Comparison of ENCODE assay signal across 23 cellular contexts in the genomic region with DNA sequence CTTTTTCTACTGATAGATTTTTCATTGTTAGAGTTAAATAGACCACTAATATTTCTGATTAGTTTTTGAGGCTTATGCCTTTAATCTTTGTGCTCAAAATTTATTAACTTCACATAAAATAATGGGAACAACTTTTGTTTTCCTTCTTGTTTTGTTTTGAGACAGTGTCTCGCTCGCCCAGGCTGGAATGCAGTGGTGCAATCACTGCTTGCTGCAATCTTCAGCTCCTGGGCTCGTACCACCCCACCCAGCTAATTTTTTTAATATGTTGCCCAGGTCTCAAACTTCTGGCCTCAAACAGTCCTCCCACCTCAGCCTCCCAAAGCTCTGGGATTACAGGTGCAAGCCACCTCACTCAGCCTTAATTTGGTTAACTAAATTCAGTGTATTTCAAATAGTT. TPM values are rescaled to one million over a fixed set of nuclear protein-coding genes. Genes with fewer than 3 reads are reported as not detected.
DNase-seq lines count a peak whose midpoint lies in the region; ATAC-seq, FAIRE-seq and TF ChIP-seq lines count a peak whose summit lies in the region.
"Had no signal": no experiment of that assay in that cellular context is flagged by ENCODE, and none has a peak within 500 bp of the region (broad histone marks: within the 10 kb centered on the region; RNA-seq: fewer than 3 reads in every experiment).

No MANE protein-coding gene starts in this region.

- no peaks in the 10 kb centered on the region for H3K4me1 ChIP-seq in HepG2 (ENCODE audit: insufficient read depth, low read length)
- no peaks in the 10 kb centered on the region for H3K4me1 ChIP-seq in PC-9 (replicated peaks; ENCODE audit: insufficient read depth)

- intact Hi-C loops in dendritic cell treated with granulocyte-macrophage colony-stimulating factor and Interleukin-4, amounts not matched to agents 40 ng/mL and 50 ng/mL, for 4 days (cut with micrococcal nuclease): no loop called here
- intact Hi-C loops in HepG2 (cut with micrococcal nuclease; ENCODE audit: unreplicated experiment): no loop called here
- intact Hi-C loops in PC-9 (cut with micrococcal nuclease; ENCODE audit: unreplicated experiment): no loop called here

- TF ChIP-seq POLR2A in HepG2 (IDR thresholded peaks at IDR 0.05; ENCODE audit: insufficient read depth in 1 of 2, low read depth in 2 of 2, low read length in 2 of 2): no peak

- TF ChIP-seq CTCF in HepG2 (CRISPR knock-in tag; IDR thresholded peaks at IDR 0.05): no peak
- no peak for TF ChIP-seq CTCF in PC-9 (conservative IDR thresholded peaks at IDR 0.05)

- TF ChIP-seq EP300 in HepG2 (IDR thresholded peaks at IDR 0.05; ENCODE audit: low read depth in 2 of 2, low read length in 2 of 2): no peak
- no peak for TF ChIP-seq EP300 in HepG2 (CRISPR knock-in tag; IDR thresholded peaks at IDR 0.05; ENCODE audit: borderline replicate concordance)

- no peaks in the 10 kb centered on the region for H4K20me1 ChIP-seq in HepG2 (ENCODE audit: insufficient read depth, low read length)
- H4K20me1 ChIP-seq in PC-9 (ENCODE audit: insufficient read depth): no peaks in the 10 kb centered on the region

- no peak overlapping the region for H3K4me3 Mint-ChIP-seq in T-helper 17 cell
- H3K4me3 Mint-ChIP-seq in dendritic cell treated with granulocyte-macrophage colony-stimulating factor and Interleukin-4, amounts not matched to agents 40 ng/mL and 50 ng/mL, for 4 days: no peak overlapping the region
- H3K4me3 Mint-ChIP-seq in stimulated activated memory B cell treated with anti-CD40 and anti-IgM and Interleukin-4, amounts not matched to agents 10 μg/mL and 1 μg/mL and 100 μg/mL, for 72 hours: no peak overlapping the region
- H3K4me3 Mint-ChIP-seq: B cell; CD4-positive, CD25-positive, alpha-beta regulatory T cell; IgD-negative memory B cell had no signal

- whole genome bisulfite sequencing in HepG2 (ENCODE audit: low lambda C conversion rate): 97% methylated on average over 3 of the region's 3 CpGs

- no peaks in the 10 kb centered on the region for H3K9me2 ChIP-seq in PC-9 (ENCODE audit: insufficient read depth)
- H3K9me2 ChIP-seq: SK-N-SH had no signal

- H3K36me3 Mint-ChIP-seq in T-helper 17 cell (ENCODE audit: low read depth): peaks cover 6% of the 10 kb centered on the region
- peaks cover 69% of the 10 kb centered on the region for H3K36me3 Mint-ChIP-seq in dendritic cell treated with granulocyte-macrophage colony-stimulating factor and Interleukin-4, amounts not matched to agents 40 ng/mL and 50 ng/mL, for 4 days (ENCODE audit: low read depth)
- peaks cover 54% of the 10 kb centered on the region for H3K36me3 Mint-ChIP-seq in stimulated activated memory B cell treated with anti-CD40 and anti-IgM and Interleukin-4, amounts not matched to agents 10 μg/mL and 1 μg/mL and 100 μg/mL, for 72 hours

- no peaks in the 10 kb centered on the region for H3K27me3 Mint-ChIP-seq in T-helper 17 cell
- no peaks in the 10 kb centered on the region for H3K27me3 Mint-ChIP-seq in dendritic cell treated with granulocyte-macrophage colony-stimulating factor and Interleukin-4, amounts not matched to agents 40 ng/mL and 50 ng/mL, for 4 days
- no peaks in the 10 kb centered on the region for H3K27me3 Mint-ChIP-seq in stimulated activated memory B cell treated with anti-CD40 and anti-IgM and Interleukin-4, amounts not matched to agents 10 μg/mL and 1 μg/mL and 100 μg/mL, for 72 hours
- H3K27me3 Mint-ChIP-seq: B cell; CD4-positive, CD25-positive, alpha-beta regulatory T cell; IgD-negative memory B cell had no signal

- in situ Hi-C loops in HepG2 (cut with HindIII; ENCODE audit: extremely low pct_ligation_motif_present, low pct_unique_long_range_greater_than_20kb): no loop called here

- no peak for FAIRE-seq in HepG2 (lab: Jason Lieb, UNC)
- FAIRE-seq: H1, HTR-8/SVneo had no signal

- no peaks in the 10 kb centered on the region for H3K27me3 ChIP-seq in HepG2 (ENCODE audit: control insufficient read depth in 1 of 2, insufficient read depth in 2 of 2, low read length in 2 of 2)
- no peaks in the 10 kb centered on the region for H3K27me3 ChIP-seq in PC-9 (ENCODE audit: insufficient read depth, low read depth)
- H3K27me3 ChIP-seq: MG63 had no signal

- H3K4me1 Mint-ChIP-seq in T-helper 17 cell: peaks cover 6% of the 10 kb centered on the region
- peaks cover 9% of the 10 kb centered on the region for H3K4me1 Mint-ChIP-seq in dendritic cell treated with granulocyte-macrophage colony-stimulating factor and Interleukin-4, amounts not matched to agents 40 ng/mL and 50 ng/mL, for 4 days (ENCODE audit: low read depth)
- H3K4me1 Mint-ChIP-seq in stimulated activated memory B cell treated with anti-CD40 and anti-IgM and Interleukin-4, amounts not matched to agents 10 μg/mL and 1 μg/mL and 100 μg/mL, for 72 hours: peaks cover 11% of the 10 kb centered on the region
- H3K4me1 Mint-ChIP-seq: B cell had no signal

- no peak overlapping the region for H3K9ac ChIP-seq in HepG2 (ENCODE audit: insufficient read depth, low read depth, low read length)
- H3K9ac ChIP-seq: SK-N-SH had no signal

- H3K9me3 ChIP-seq in T-helper 17 cell (ENCODE audit: control insufficient read depth, low read length, poor library complexity, severe bottlenecking) (no peaks in the 10 kb centered on the region), HepG2 (ENCODE audit: low read length) (peaks cover 2% of the 10 kb centered on the region; the same call in 1 of the 2 replicates), PC-9 (ENCODE audit: insufficient read depth, low read depth) (no peaks in the 10 kb centered on the region)
- H3K9me3 ChIP-seq: Caco-2, MG63, SK-N-SH had no signal

- POLR2A ChIA-PET in HepG2 (lab: Yijun Ruan, JAX): interaction anchor here (1.0 kb wide), 1 partner anchor 17 kb away, joined by 3 read pairs; no protein-coding TSS in a partner anchor
- POLR2A ChIA-PET in PC-9 (lab: Charles Lee; ENCODE audit: unreplicated experiment): no interaction called here

- H3F3A ChIP-seq in PC-9 (ENCODE audit: insufficient read depth, low read depth): no peaks in the 10 kb centered on the region

- no peak for DNase-seq in T-helper 17 cell
- no peak for DNase-seq in HepG2 (ENCODE audit: low spot score)
- DNase-seq in NCI-H1436 (lab: John Stamatoyannopoulos, UW): no peak
- DNase-seq in A172 (ENCODE audit: low spot score): no peak
- no peak for DNase-seq in PC-9
- DNase-seq: Caco-2; CD4-positive, CD25-positive, alpha-beta regulatory T cell; Karpas-422; MG63; NCI-H1092; NCI-H2081; NCI-H2171 treated with DMSO at 0.1 percent for 48 hours; NCI-H510A; NCI-H774; SHP77 treated with DMSO at 0.1 percent for 48 hours; SK-N-SH had no signal

- no peak overlapping the region for H3K27ac ChIP-seq in HepG2 (ENCODE audit: extremely low read length, insufficient read depth, low read length)
- no peak overlapping the region for H3K27ac ChIP-seq in PC-9

- H3K4me3 ChIP-seq in HepG2 (replicated peaks in 1 of 3; ENCODE audit: insufficient read depth in 1 of 3, low read depth in 2 of 3, low read length in 3 of 3): no peak overlapping the region
- no peak overlapping the region for H3K4me3 ChIP-seq in PC-9
- H3K4me3 ChIP-seq: MG63 had no signal

- ATAC-seq in T-helper 17 cell: no peak
- no peak for ATAC-seq in HepG2
- ATAC-seq in stimulated activated memory B cell treated with anti-CD40 and anti-IgM and Interleukin-4, amounts not matched to agents 10 μg/mL and 1 μg/mL and 100 μg/mL, for 72 hours: no peak
- ATAC-seq in GM21360 (IDR thresholded peaks at IDR 0.05; ENCODE audit: unreplicated experiment): no peak

- H3K79me2 ChIP-seq in HepG2 (ENCODE audit: insufficient read depth, low read length) (peaks cover 21% of the 10 kb centered on the region), PC-9 (ENCODE audit: low read depth) (no peaks in the 10 kb centered on the region)

- H3K9me3 Mint-ChIP-seq in dendritic cell treated with granulocyte-macrophage colony-stimulating factor and Interleukin-4, amounts not matched to agents 40 ng/mL and 50 ng/mL, for 4 days: peaks cover under 1% of the 10 kb centered on the region
- peaks cover 1% of the 10 kb centered on the region for H3K9me3 Mint-ChIP-seq in stimulated activated memory B cell treated with anti-CD40 and anti-IgM and Interleukin-4, amounts not matched to agents 10 μg/mL and 1 μg/mL and 100 μg/mL, for 72 hours

- CTCF ChIA-PET in HepG2 (lab: Yijun Ruan, JAX; ENCODE audit: low intra/inter-chr PET ratio, low total read pairs): no interaction called here
- CTCF ChIA-PET in PC-9 (lab: Charles Lee): no interaction called here

- no TSS peak for BruUV-seq in HepG2 (replicated peaks; lab: Mats Ljungman, UMichigan)
- BruUV-seq in PC-9 (replicated peaks; lab: Mats Ljungman, UMichigan): no TSS peak

- H2AFZ ChIP-seq in HepG2 (ENCODE audit: low read length) (no peak overlapping the region), PC-9 (no peak overlapping the region)

- peak overlapping the region; percentile 75 for H3K27ac Mint-ChIP-seq in T-helper 17 cell
- H3K27ac Mint-ChIP-seq in dendritic cell treated with granulocyte-macrophage colony-stimulating factor and Interleukin-4, amounts not matched to agents 40 ng/mL and 50 ng/mL, for 4 days: peak overlapping the region; percentile 61
- H3K27ac Mint-ChIP-seq in stimulated activated memory B cell treated with anti-CD40 and anti-IgM and Interleukin-4, amounts not matched to agents 10 μg/mL and 1 μg/mL and 100 μg/mL, for 72 hours: peak overlapping the region; percentile 40
- H3K27ac Mint-ChIP-seq: B cell; CD4-positive, CD25-positive, alpha-beta regulatory T cell had no signal

- no peak for TF ChIP-seq RAD21 in HepG2 (CRISPR knock-in tag; IDR thresholded peaks at IDR 0.05)

- no peak overlapping the region for H3K4me2 ChIP-seq in HepG2 (ENCODE audit: low read depth, low read length)
- no peak overlapping the region for H3K4me2 ChIP-seq in PC-9
- H3K4me2 ChIP-seq: SK-N-SH had no signal

- H3K36me3 ChIP-seq in HepG2 (replicated peaks in 1 of 2; ENCODE audit: control insufficient read depth in 1 of 2, insufficient read depth in 2 of 2, low read length in 2 of 2) (peaks cover 20 to 83% of the 10 kb centered on the region in 2 experiments), PC-9 (ENCODE audit: low read depth) (no peaks in the 10 kb centered on the region)

RNA-seq across cellular contexts. Expression of a gene that starts 16.8 kb away (rescaled TPM):
- total RNA-seq in T-helper 17 cell: 10 to 100 TPM; 77.3 to 98.0 TPM
- 256 and 318 TPM in 2 replicates for total RNA-seq in HepG2 (2016; rRNA removed; fragmentation: Illumina TruSeq; extraction: Trizol)
- 183 and 191 TPM in 2 replicates for total RNA-seq in HepG2 (2016; cell fraction: cytosol; rRNA removed; fragmentation: Illumina TruSeq; extraction: Trizol; ENCODE audit: low read depth)
- 264 and 346 TPM in 2 replicates for total RNA-seq in HepG2 (2016; cell fraction: insoluble cytoplasmic fraction; rRNA removed; fragmentation: Illumina TruSeq; extraction: Trizol)
- total RNA-seq in HepG2 (2016; cell fraction: membrane; rRNA removed; fragmentation: Illumina TruSeq; extraction: Trizol): 220 and 248 TPM in 2 replicates
- total RNA-seq in HepG2 (2016; cell fraction: nucleus; rRNA removed; fragmentation: Illumina TruSeq; extraction: Trizol): 294 and 317 TPM in 2 replicates
- 178 and 235 TPM in 2 replicates for polyA plus RNA-seq in HepG2 (2011; rRNA removed)
- polyA plus RNA-seq in HepG2 (2011; cell fraction: cytosol; rRNA removed): 51.8 and 79.2 TPM in 2 replicates
- 111 and 127 TPM in 2 replicates for polyA plus RNA-seq in HepG2 (2011; cell fraction: nucleus; rRNA removed)
- polyA plus RNA-seq in HepG2 (2012): 114 and 153 TPM in 2 replicates
- polyA plus RNA-seq in HepG2 (2016; cell fraction: cytosol; fragmentation: Illumina TruSeq; extraction: Trizol; ENCODE audit: low read depth): 135 and 148 TPM in 2 replicates
- 293 and 325 TPM in 2 replicates for polyA plus RNA-seq in HepG2 (2016; cell fraction: insoluble cytoplasmic fraction; fragmentation: Illumina TruSeq; extraction: Trizol; ENCODE audit: low read depth)
- 190 and 203 TPM in 2 replicates for polyA plus RNA-seq in HepG2 (2016; cell fraction: membrane; fragmentation: Illumina TruSeq; extraction: Trizol; ENCODE audit: low read depth)
- 291 and 292 TPM in 2 replicates for polyA plus RNA-seq in HepG2 (2016; cell fraction: nucleus; fragmentation: Illumina TruSeq; extraction: Trizol; ENCODE audit: insufficient read depth, low read depth)
- polyA minus RNA-seq in HepG2 (2011; rRNA and poly(A)+ RNA removed; ENCODE audit: low replicate concordance): 24.4 and 68.1 TPM in 2 replicates
- polyA minus RNA-seq in HepG2 (2011; cell fraction: cytosol; rRNA and poly(A)+ RNA removed): 92.9 and 94.7 TPM in 2 replicates
- polyA minus RNA-seq in HepG2 (2011; cell fraction: nucleus; rRNA and poly(A)+ RNA removed): 849 and 949 TPM in 2 replicates
- total RNA-seq in A172 (2014; rRNA removed; shearing (Covaris generic)): 50.0 and 60.6 TPM in 2 replicates
- total RNA-seq in PC-9 (2021): 38.1 and 43.2 TPM in 2 replicates
